3 cellular contexts compared by ENCODE assay signal in the genomic region with DNA sequence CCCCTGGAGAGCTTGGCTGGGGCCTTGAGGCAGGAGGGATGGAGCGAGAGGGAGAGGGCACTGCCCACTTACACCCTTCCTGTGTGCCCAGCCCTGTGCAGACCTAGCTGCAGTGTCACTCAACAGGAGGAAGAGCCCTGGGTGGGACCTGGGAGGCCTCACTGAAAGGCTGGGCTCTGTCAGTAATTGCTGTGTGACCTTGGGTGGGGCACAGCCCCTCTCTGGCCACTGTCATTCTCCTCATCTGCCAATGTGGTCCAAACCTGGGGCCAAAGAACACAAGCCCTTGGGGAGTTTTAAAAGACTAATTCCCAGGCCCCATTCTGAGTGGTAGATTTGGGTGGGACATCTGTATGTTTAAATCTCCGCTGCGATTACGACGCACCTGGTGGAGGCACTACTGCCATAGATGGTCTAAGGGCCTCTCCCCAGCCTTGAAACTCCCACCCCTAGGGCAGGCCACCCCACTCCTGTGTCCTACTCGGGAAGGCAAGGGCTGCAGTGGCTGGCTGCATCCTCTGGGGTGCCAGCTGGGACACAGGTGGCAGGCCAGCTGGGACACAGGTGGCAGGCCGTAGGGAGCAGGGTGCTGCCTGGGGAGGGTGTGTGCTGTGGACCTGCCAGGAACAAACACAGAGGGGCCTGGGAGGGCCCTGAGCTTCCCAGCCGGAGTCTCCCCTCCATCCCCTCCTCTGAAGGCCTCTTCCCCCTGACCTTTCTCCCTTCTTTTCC.
TF ChIP-seq lines count a peak whose summit lies in the region.

No MANE protein-coding gene starts in this region.

TF ChIP-seq in A549, 52 proteins besides CTCF, POLR2A, EP300 and RAD21:
- TF ChIP-seq ZFP36 (IDR thresholded peaks at IDR 0.05; ENCODE audit: borderline replicate concordance, partially characterized antibody) (no peak), TP53 (CRISPR knock-in tag; IDR thresholded peaks at IDR 0.05) (no peak), JUN (IDR thresholded peaks at IDR 0.05) (no peak), HOXB13 (CRISPR knock-in tag; IDR thresholded peaks at IDR 0.05; ENCODE audit: low read depth) (no peak), HDAC2 (IDR thresholded peaks at IDR 0.05) (no peak), RNF2 (IDR thresholded peaks at IDR 0.05; ENCODE audit: borderline replicate concordance, low read depth) (no peak)
TF ChIP-seq in A549: peak in this region for 0.

TF ChIP-seq in HCT116, 20 proteins besides CTCF, POLR2A, EP300 and RAD21:
- TF ChIP-seq, protein P1, sequence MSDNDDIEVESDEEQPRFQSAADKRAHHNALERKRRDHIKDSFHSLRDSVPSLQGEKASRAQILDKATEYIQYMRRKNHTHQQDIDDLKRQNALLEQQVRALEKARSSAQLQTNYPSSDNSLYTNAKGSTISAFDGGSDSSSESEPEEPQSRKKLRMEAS (IDR thresholded peaks at IDR 0.05), result no peak
- no peak for TF ChIP-seq ZNF274 (IDR thresholded peaks at IDR 0.05; ENCODE audit: low read depth, low read length)
- TF ChIP-seq EZH2 (IDR thresholded peaks at IDR 0.05), result no peak
- TF ChIP-seq EGR1 (IDR thresholded peaks at IDR 0.05; ENCODE audit: low read depth), result no peak
- TF ChIP-seq ELF1 (IDR thresholded peaks at IDR 0.05; ENCODE audit: borderline replicate concordance, low read depth), result no peak
- TF ChIP-seq JUND (IDR thresholded peaks at IDR 0.05), result no peak
- no peak for TF ChIP-seq SP1 (IDR thresholded peaks at IDR 0.05; ENCODE audit: low read depth)
- no peak for TF ChIP-seq EZH2phosphoT487 (IDR thresholded peaks at IDR 0.05; ENCODE audit: borderline replicate concordance)
- TF ChIP-seq, protein P2, sequence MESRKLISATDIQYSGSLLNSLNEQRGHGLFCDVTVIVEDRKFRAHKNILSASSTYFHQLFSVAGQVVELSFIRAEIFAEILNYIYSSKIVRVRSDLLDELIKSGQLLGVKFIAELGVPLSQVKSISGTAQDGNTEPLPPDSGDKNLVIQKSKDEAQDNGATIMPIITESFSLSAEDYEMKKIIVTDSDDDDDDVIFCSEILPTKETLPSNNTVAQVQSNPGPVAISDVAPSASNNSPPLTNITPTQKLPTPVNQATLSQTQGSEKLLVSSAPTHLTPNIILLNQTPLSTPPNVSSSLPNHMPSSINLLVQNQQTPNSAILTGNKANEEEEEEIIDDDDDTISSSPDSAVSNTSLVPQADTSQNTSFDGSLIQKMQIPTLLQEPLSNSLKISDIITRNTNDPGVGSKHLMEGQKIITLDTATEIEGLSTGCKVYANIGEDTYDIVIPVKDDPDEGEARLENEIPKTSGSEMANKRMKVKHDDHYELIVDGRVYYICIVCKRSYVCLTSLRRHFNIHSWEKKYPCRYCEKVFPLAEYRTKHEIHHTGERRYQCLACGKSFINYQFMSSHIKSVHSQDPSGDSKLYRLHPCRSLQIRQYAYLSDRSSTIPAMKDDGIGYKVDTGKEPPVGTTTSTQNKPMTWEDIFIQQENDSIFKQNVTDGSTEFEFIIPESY (IDR thresholded peaks at IDR 0.05; ENCODE audit: extremely low read depth, insufficient replicate concordance, low read length), result no peak
- TF ChIP-seq SRF (IDR thresholded peaks at IDR 0.05; ENCODE audit: low read depth), result no peak
- TF ChIP-seq FOSL1 (IDR thresholded peaks at IDR 0.05; ENCODE audit: low read depth), result no peak
- TF ChIP-seq ATF3 (IDR thresholded peaks at IDR 0.05), result no peak
- TF ChIP-seq TCF7L2 (IDR thresholded peaks at IDR 0.05; ENCODE audit: borderline replicate concordance, extremely low read depth, insufficient read depth, insufficient read length), result no peak
- TF ChIP-seq CEBPB (IDR thresholded peaks at IDR 0.05; ENCODE audit: low read depth), result no peak
- no peak for TF ChIP-seq YY1 (IDR thresholded peaks at IDR 0.05; ENCODE audit: extremely low read depth, insufficient replicate concordance, low read depth, low read length)
- no peak for TF ChIP-seq SIN3A (IDR thresholded peaks at IDR 0.05; ENCODE audit: low read depth)
- no peak for TF ChIP-seq CBX3 (IDR thresholded peaks at IDR 0.05; ENCODE audit: low read depth)
- TF ChIP-seq ZFX (IDR thresholded peaks at IDR 0.05), result no peak
- TF ChIP-seq POLR2AphosphoS5 (IDR thresholded peaks at IDR 0.05; ENCODE audit: low read depth, low read length), result no peak

TF ChIP-seq in HepG2, 621 proteins besides CTCF, POLR2A, EP300 and RAD21:
- 0 out of 2 replicates have a peak, but pooled peaks have one; percentile 10 for TF ChIP-seq TFAP4 (IDR thresholded peaks at IDR 0.05; ENCODE audit: borderline replicate concordance, low read depth)
- no peak for TF ChIP-seq HOXA5 (CRISPR knock-in tag; IDR thresholded peaks at IDR 0.05)
- no peak for TF ChIP-seq SPEN (CRISPR knock-in tag; IDR thresholded peaks at IDR 0.05; ENCODE audit: low read depth)
- peak; percentile 96 for TF ChIP-seq ZNF768 (CRISPR knock-in tag; IDR thresholded peaks at IDR 0.05)
- TF ChIP-seq, protein P3, sequence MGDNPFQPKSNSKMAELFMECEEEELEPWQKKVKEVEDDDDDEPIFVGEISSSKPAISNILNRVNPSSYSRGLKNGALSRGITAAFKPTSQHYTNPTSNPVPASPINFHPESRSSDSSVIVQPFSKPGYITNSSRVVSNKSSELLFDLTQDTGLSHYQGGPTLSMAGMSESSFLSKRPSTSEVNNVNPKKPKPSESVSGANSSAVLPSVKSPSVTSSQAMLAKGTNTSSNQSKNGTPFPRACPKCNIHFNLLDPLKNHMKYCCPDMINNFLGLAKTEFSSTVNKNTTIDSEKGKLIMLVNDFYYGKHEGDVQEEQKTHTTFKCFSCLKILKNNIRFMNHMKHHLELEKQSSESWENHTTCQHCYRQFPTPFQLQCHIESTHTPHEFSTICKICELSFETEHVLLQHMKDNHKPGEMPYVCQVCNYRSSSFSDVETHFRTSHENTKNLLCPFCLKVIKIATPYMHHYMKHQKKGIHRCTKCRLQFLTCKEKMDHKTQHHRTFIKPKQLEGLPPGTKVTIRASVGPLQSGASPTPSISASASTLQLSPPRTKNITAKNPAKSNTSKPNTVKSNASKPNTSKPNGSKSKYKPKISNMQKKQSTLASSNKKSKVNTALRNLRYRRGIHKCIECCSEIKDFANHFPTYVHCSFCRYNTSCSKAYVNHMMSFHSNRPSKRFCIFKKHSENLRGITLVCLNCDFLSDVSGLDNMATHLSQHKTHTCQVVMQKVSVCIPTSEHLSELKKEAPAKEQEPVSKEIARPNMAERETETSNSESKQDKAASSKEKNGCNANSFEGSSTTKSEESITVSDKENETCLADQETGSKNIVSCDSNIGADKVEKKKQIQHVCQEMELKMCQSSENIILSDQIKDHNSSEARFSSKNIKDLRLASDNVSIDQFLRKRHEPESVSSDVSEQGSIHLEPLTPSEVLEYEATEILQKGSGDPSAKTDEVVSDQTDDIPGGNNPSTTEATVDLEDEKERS (CRISPR knock-in tag; IDR thresholded peaks at IDR 0.05), result no peak
